ENCODE assay signal across 1 cellular context in the genomic region with DNA sequence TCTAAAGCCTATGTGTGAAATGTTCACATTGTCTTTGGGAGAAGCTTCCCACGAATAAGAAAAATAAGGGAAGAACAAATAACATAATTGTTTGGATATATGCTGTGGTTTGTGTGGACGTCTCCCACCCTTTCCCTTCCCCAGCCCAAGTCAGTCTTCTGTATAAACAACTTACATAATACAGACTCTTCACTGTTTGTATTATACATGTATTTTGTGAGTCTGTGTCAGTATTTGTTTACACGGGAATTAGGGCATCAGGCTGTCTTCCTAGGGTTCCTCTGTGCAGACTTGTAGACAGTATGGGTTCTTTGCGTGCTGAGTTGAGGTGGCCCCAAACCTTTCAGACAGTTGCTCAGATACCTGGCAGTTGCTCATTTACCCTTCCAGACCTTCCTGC.
TF ChIP-seq lines count a peak whose summit lies in the region.

No MANE protein-coding gene starts in this region.

TF ChIP-seq in HepG2, 621 proteins besides CTCF, POLR2A, EP300 and RAD21 (continued from another document and continues in another):
- TF ChIP-seq, protein P1, sequence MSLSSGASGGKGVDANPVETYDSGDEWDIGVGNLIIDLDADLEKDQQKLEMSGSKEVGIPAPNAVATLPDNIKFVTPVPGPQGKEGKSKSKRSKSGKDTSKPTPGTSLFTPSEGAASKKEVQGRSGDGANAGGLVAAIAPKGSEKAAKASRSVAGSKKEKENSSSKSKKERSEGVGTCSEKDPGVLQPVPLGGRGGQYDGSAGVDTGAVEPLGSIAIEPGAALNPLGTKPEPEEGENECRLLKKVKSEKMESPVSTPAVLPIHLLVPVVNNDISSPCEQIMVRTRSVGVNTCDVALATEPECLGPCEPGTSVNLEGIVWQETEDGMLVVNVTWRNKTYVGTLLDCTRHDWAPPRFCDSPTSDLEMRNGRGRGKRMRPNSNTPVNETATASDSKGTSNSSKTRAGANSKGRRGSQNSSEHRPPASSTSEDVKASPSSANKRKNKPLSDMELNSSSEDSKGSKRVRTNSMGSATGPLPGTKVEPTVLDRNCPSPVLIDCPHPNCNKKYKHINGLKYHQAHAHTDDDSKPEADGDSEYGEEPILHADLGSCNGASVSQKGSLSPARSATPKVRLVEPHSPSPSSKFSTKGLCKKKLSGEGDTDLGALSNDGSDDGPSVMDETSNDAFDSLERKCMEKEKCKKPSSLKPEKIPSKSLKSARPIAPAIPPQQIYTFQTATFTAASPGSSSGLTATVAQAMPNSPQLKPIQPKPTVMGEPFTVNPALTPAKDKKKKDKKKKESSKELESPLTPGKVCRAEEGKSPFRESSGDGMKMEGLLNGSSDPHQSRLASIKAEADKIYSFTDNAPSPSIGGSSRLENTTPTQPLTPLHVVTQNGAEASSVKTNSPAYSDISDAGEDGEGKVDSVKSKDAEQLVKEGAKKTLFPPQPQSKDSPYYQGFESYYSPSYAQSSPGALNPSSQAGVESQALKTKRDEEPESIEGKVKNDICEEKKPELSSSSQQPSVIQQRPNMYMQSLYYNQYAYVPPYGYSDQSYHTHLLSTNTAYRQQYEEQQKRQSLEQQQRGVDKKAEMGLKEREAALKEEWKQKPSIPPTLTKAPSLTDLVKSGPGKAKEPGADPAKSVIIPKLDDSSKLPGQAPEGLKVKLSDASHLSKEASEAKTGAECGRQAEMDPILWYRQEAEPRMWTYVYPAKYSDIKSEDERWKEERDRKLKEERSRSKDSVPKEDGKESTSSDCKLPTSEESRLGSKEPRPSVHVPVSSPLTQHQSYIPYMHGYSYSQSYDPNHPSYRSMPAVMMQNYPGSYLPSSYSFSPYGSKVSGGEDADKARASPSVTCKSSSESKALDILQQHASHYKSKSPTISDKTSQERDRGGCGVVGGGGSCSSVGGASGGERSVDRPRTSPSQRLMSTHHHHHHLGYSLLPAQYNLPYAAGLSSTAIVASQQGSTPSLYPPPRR (CRISPR knock-in tag; IDR thresholded peaks at IDR 0.05; ENCODE audit: borderline replicate concordance), result peak; percentile 67; the same call in 1 of the 2 replicates
- TF ChIP-seq PITX1 (CRISPR knock-in tag; IDR thresholded peaks at IDR 0.05) (peak; percentile 96), RARA (CRISPR knock-in tag; IDR thresholded peaks at IDR 0.05) (peak; percentile 76), REPIN1 (CRISPR knock-in tag; IDR thresholded peaks at IDR 0.05; ENCODE audit: borderline replicate concordance, low read depth) (no peak), HMGA1 (CRISPR knock-in tag; conservative IDR thresholded peaks at IDR 0.05) (no peak), NFRKB (IDR thresholded peaks at IDR 0.05) (no peak), ZMAT3 (CRISPR knock-in tag; conservative IDR thresholded peaks at IDR 0.05) (no peak), CBX2 (IDR thresholded peaks at IDR 0.05; ENCODE audit: low read depth, low read length) (no peak), CBX2 (CRISPR knock-in tag; IDR thresholded peaks at IDR 0.05; ENCODE audit: low read depth) (no peak), GPN1 (CRISPR knock-in tag; IDR thresholded peaks at IDR 0.05; ENCODE audit: borderline replicate concordance) (no peak), SAFB2 (CRISPR knock-in tag; IDR thresholded peaks at IDR 0.05; ENCODE audit: borderline replicate concordance, low read depth) (no peak), MED8 (CRISPR knock-in tag; IDR thresholded peaks at IDR 0.05; ENCODE audit: insufficient replicate concordance) (no peak), POGZ (CRISPR knock-in tag; IDR thresholded peaks at IDR 0.05) (no peak), KMT2A (CRISPR knock-in tag; IDR thresholded peaks at IDR 0.05) (no peak), ZNF34 (CRISPR knock-in tag; IDR thresholded peaks at IDR 0.05; ENCODE audit: borderline replicate concordance) (no peak), SETDB1 (CRISPR knock-in tag; IDR thresholded peaks at IDR 0.05; ENCODE audit: borderline replicate concordance) (no peak), ZNF230 (CRISPR knock-in tag; IDR thresholded peaks at IDR 0.05) (no peak), ZNF615 (CRISPR knock-in tag; IDR thresholded peaks at IDR 0.05; ENCODE audit: borderline replicate concordance) (no peak), FOXA1 (IDR thresholded peaks at IDR 0.05) (no peak), FOXA1 (CRISPR knock-in tag; IDR thresholded peaks at IDR 0.05) (peak; percentile 25; the same call in 1 of the 2 replicates), NCOR1 (IDR thresholded peaks at IDR 0.05; ENCODE audit: borderline replicate concordance, low read length) (no peak), ZNF720 (CRISPR knock-in tag; IDR thresholded peaks at IDR 0.05) (no peak), ATF1 (CRISPR knock-in tag; IDR thresholded peaks at IDR 0.05) (no peak), ZSCAN29 (CRISPR knock-in tag; conservative IDR thresholded peaks at IDR 0.05) (no peak), HMG20A (CRISPR knock-in tag; IDR thresholded peaks at IDR 0.05; ENCODE audit: borderline replicate concordance) (peak; percentile 15; the same call in 1 of the 2 replicates), NR2C2 (CRISPR knock-in tag; IDR thresholded peaks at IDR 0.05; ENCODE audit: borderline replicate concordance) (no peak), ATF7-NPFF (CRISPR knock-in tag; IDR thresholded peaks at IDR 0.05; ENCODE audit: low read depth) (no peak), ZNF282 (IDR thresholded peaks at IDR 0.05; ENCODE audit: partially characterized antibody) (no peak), NFKBIZ (CRISPR knock-in tag; IDR thresholded peaks at IDR 0.05) (no peak), NR3C1 (CRISPR knock-in tag; IDR thresholded peaks at IDR 0.05) (no peak), HNRNPK (IDR thresholded peaks at IDR 0.05; ENCODE audit: low read depth, low read length, poor library complexity, severe bottlenecking) (no peak), RXRB (CRISPR knock-in tag; IDR thresholded peaks at IDR 0.05; ENCODE audit: borderline replicate concordance) (no peak), GATAD2A (CRISPR knock-in tag; IDR thresholded peaks at IDR 0.05) (peak; percentile 66), ZNF30 (CRISPR knock-in tag; IDR thresholded peaks at IDR 0.05) (no peak)
- TF ChIP-seq, protein P2, sequence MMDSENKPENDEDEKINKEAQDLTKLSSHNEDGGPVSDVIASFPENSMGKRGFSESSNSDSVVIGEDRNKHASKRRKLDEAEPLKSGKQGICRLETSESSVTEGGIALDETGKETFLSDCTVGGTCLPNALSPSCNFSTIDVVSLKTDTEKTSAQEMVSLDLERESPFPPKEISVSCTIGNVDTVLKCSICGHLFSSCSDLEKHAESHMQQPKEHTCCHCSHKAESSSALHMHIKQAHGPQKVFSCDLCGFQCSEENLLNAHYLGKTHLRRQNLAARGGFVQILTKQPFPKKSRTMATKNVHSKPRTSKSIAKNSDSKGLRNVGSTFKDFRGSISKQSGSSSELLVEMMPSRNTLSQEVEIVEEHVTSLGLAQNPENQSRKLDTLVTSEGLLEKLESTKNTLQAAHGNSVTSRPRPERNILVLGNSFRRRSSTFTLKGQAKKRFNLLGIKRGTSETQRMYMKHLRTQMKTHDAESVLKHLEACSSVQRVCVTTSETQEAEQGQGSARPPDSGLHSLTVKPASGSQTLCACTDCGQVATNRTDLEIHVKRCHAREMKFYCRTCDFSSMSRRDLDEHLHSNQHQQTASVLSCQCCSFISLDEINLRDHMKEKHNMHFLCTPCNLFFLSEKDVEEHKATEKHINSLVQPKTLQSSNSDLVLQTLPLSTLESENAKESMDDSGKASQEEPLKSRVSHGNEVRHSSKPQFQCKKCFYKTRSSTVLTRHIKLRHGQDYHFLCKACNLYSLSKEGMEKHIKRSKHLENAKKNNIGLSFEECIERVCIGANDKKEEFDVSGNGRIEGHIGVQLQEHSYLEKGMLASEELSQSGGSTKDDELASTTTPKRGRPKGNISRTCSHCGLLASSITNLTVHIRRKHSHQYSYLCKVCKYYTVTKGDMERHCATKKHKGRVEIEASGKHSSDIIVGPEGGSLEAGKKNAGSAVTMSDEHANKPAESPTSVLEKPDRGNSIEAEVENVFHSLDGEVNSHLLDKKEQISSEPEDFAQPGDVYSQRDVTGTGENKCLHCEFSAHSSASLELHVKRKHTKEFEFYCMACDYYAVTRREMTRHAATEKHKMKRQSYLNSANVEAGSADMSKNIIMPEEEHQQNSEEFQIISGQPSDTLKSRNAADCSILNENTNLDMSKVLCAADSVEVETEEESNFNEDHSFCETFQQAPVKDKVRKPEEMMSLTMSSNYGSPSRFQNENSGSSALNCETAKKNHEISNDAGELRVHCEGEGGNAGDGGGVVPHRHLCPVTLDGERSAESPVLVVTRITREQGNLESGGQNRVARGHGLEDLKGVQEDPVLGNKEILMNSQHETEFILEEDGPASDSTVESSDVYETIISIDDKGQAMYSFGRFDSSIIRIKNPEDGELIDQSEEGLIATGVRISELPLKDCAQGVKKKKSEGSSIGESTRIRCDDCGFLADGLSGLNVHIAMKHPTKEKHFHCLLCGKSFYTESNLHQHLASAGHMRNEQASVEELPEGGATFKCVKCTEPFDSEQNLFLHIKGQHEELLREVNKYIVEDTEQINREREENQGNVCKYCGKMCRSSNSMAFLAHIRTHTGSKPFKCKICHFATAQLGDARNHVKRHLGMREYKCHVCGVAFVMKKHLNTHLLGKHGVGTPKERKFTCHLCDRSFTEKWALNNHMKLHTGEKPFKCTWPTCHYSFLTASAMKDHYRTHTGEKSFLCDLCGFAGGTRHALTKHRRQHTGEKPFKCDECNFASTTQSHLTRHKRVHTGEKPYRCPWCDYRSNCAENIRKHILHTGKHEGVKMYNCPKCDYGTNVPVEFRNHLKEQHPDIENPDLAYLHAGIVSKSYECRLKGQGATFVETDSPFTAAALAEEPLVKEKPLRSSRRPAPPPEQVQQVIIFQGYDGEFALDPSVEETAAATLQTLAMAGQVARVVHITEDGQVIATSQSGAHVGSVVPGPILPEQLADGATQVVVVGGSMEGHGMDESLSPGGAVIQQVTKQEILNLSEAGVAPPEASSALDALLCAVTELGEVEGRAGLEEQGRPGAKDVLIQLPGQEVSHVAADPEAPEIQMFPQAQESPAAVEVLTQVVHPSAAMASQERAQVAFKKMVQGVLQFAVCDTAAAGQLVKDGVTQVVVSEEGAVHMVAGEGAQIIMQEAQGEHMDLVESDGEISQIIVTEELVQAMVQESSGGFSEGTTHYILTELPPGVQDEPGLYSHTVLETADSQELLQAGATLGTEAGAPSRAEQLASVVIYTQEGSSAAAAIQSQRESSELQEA (CRISPR knock-in tag; IDR thresholded peaks at IDR 0.05; ENCODE audit: not compliant biosample characterization), result no peak
- TF ChIP-seq, protein P3, sequence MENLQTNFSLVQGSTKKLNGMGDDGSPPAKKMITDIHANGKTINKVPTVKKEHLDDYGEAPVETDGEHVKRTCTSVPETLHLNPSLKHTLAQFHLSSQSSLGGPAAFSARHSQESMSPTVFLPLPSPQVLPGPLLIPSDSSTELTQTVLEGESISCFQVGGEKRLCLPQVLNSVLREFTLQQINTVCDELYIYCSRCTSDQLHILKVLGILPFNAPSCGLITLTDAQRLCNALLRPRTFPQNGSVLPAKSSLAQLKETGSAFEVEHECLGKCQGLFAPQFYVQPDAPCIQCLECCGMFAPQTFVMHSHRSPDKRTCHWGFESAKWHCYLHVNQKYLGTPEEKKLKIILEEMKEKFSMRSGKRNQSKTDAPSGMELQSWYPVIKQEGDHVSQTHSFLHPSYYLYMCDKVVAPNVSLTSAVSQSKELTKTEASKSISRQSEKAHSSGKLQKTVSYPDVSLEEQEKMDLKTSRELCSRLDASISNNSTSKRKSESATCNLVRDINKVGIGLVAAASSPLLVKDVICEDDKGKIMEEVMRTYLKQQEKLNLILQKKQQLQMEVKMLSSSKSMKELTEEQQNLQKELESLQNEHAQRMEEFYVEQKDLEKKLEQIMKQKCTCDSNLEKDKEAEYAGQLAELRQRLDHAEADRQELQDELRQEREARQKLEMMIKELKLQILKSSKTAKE (CRISPR knock-in tag; IDR thresholded peaks at IDR 0.05; ENCODE audit: borderline replicate concordance), result peak; percentile 52; the same call in 1 of the 2 replicates
- TF ChIP-seq, protein P4, sequence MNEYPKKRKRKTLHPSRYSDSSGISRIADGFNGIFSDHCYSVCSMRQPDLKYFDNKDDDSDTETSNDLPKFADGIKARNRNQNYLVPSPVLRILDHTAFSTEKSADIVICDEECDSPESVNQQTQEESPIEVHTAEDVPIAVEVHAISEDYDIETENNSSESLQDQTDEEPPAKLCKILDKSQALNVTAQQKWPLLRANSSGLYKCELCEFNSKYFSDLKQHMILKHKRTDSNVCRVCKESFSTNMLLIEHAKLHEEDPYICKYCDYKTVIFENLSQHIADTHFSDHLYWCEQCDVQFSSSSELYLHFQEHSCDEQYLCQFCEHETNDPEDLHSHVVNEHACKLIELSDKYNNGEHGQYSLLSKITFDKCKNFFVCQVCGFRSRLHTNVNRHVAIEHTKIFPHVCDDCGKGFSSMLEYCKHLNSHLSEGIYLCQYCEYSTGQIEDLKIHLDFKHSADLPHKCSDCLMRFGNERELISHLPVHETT (CRISPR knock-in tag; conservative IDR thresholded peaks at IDR 0.05), result no peak
- TF ChIP-seq, protein P5, sequence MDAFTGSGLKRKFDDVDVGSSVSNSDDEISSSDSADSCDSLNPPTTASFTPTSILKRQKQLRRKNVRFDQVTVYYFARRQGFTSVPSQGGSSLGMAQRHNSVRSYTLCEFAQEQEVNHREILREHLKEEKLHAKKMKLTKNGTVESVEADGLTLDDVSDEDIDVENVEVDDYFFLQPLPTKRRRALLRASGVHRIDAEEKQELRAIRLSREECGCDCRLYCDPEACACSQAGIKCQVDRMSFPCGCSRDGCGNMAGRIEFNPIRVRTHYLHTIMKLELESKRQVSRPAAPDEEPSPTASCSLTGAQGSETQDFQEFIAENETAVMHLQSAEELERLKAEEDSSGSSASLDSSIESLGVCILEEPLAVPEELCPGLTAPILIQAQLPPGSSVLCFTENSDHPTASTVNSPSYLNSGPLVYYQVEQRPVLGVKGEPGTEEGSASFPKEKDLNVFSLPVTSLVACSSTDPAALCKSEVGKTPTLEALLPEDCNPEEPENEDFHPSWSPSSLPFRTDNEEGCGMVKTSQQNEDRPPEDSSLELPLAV (CRISPR knock-in tag; conservative IDR thresholded peaks at IDR 0.05; ENCODE audit: low read depth), result no peak
- TF ChIP-seq, protein P6, sequence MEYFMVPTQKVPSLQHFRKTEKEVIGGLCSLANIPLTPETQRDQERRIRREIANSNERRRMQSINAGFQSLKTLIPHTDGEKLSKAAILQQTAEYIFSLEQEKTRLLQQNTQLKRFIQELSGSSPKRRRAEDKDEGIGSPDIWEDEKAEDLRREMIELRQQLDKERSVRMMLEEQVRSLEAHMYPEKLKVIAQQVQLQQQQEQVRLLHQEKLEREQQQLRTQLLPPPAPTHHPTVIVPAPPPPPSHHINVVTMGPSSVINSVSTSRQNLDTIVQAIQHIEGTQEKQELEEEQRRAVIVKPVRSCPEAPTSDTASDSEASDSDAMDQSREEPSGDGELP (IDR thresholded peaks at IDR 0.05; ENCODE audit: borderline replicate concordance, low read depth), result no peak
- TF ChIP-seq, protein P7, sequence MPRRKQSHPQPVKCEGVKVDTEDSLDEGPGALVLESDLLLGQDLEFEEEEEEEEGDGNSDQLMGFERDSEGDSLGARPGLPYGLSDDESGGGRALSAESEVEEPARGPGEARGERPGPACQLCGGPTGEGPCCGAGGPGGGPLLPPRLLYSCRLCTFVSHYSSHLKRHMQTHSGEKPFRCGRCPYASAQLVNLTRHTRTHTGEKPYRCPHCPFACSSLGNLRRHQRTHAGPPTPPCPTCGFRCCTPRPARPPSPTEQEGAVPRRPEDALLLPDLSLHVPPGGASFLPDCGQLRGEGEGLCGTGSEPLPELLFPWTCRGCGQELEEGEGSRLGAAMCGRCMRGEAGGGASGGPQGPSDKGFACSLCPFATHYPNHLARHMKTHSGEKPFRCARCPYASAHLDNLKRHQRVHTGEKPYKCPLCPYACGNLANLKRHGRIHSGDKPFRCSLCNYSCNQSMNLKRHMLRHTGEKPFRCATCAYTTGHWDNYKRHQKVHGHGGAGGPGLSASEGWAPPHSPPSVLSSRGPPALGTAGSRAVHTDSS (CRISPR knock-in tag; conservative IDR thresholded peaks at IDR 0.05), result no peak
